Comparison of ENCODE assay signal across 20 cellular contexts in genomic region chr22:22948651-22949611, GRCh38.
DNase-seq lines count a peak whose midpoint lies in the region; ATAC-seq, FAIRE-seq and TF ChIP-seq lines count a peak whose summit lies in the region.
"Had no signal": no experiment of that assay in that cellular context is flagged by ENCODE, and none has a peak within 500 bp of the region (broad histone marks: within the 10 kb centered on the region; RNA-seq: fewer than 3 reads in every experiment).

No MANE protein-coding gene starts in this region.

- H3K36me3 Mint-ChIP-seq in osteocyte (ENCODE audit: unreplicated experiment): no peaks in the 10 kb centered on the region
- H3K36me3 Mint-ChIP-seq: activated naive CD4-positive, alpha-beta T cell treated with anti-CD3 and anti-CD28 coated beads, Interleukin-2, amount 50 U/mL, for 24 hours; mesothelial cell of epicardium had no signal

- H3K27ac ChIP-seq in coronary artery (no peak overlapping the region), caudate nucleus (ENCODE audit: low read depth, low read length) (no peak overlapping the region)
- H3K27ac ChIP-seq: cardiac muscle cell, WERI-Rb-1 had no signal

- no peak overlapping the region for H3K4me3 ChIP-seq in coronary artery
- H3K4me3 ChIP-seq: cardiac muscle cell had no signal

- DNase-seq in ELF-1 (ENCODE audit: low read depth, low spot score): peak; percentile 1
- peak; percentile 17 for DNase-seq in HT1080 (ENCODE audit: low read depth)
- peak; percentile 55 for DNase-seq in coronary artery (ENCODE audit: low spot score)
- DNase-seq in osteocyte (ENCODE audit: extremely low spot score, unreplicated experiment): peak; percentile 62
- DNase-seq in caudate nucleus (lab: John Stamatoyannopoulos, UW): no peak
- DNase-seq in HTR-8/SVneo (ENCODE audit: insufficient read length, low spot score): no peak
- DNase-seq: C1 segment of cervical spinal cord; DMS79; glutamatergic neuron; NCI-H1694; NCI-H446; OCI-M1; stimulated activated naive CD4-positive, alpha-beta T cell; WERI-Rb-1 had no signal

- no peaks in the 10 kb centered on the region for H3K9me3 Mint-ChIP-seq in osteocyte (ENCODE audit: unreplicated experiment)
- H3K9me3 Mint-ChIP-seq: activated naive CD4-positive, alpha-beta T cell treated with anti-CD3 and anti-CD28 coated beads, Interleukin-2, amount 50 U/mL, for 24 hours; mesothelial cell of epicardium had no signal

- TF ChIP-seq CTCF in coronary artery (IDR thresholded peaks at IDR 0.05) (no peak), osteocyte (IDR thresholded peaks at IDR 0.05) (no peak)

- FAIRE-seq in HTR-8/SVneo (lab: Jason Lieb, UNC): no peak
- FAIRE-seq: endometrium, keratinocyte had no signal

- peaks cover 14% of the 10 kb centered on the region for H3K27me3 Mint-ChIP-seq in osteocyte (ENCODE audit: unreplicated experiment)

- H3K4me1 Mint-ChIP-seq in osteocyte (ENCODE audit: unreplicated experiment): no peaks in the 10 kb centered on the region
- H3K4me1 Mint-ChIP-seq: activated naive CD4-positive, alpha-beta T cell treated with anti-CD3 and anti-CD28 coated beads, Interleukin-2, amount 50 U/mL, for 24 hours; mesothelial cell of epicardium had no signal

- H3K27ac Mint-ChIP-seq in osteocyte (ENCODE audit: unreplicated experiment): no peak overlapping the region
- H3K27ac Mint-ChIP-seq: activated naive CD4-positive, alpha-beta T cell treated with anti-CD3 and anti-CD28 coated beads, Interleukin-2, amount 50 U/mL, for 24 hours; mesothelial cell of epicardium had no signal

- H3K4me3 Mint-ChIP-seq in osteocyte (ENCODE audit: unreplicated experiment): no peak overlapping the region
- H3K4me3 Mint-ChIP-seq: activated naive CD4-positive, alpha-beta T cell treated with anti-CD3 and anti-CD28 coated beads, Interleukin-2, amount 50 U/mL, for 24 hours; mesothelial cell of epicardium had no signal

- no peak for ATAC-seq in GM21723 (IDR thresholded peaks at IDR 0.05; ENCODE audit: unreplicated experiment)

Comparison
In these comparisons a context has a peak if more than half of its experiments do, and no peak if none do; other contexts are left out.
1. DNase-seq: peak in ELF-1 (single experiment), HT1080 (single experiment), coronary artery (single experiment) and osteocyte (single experiment); none in caudate nucleus (0 of 61) and HTR-8/SVneo (single experiment).